Comparison of ENCODE assay signal across 20 cellular contexts in the genomic region with DNA sequence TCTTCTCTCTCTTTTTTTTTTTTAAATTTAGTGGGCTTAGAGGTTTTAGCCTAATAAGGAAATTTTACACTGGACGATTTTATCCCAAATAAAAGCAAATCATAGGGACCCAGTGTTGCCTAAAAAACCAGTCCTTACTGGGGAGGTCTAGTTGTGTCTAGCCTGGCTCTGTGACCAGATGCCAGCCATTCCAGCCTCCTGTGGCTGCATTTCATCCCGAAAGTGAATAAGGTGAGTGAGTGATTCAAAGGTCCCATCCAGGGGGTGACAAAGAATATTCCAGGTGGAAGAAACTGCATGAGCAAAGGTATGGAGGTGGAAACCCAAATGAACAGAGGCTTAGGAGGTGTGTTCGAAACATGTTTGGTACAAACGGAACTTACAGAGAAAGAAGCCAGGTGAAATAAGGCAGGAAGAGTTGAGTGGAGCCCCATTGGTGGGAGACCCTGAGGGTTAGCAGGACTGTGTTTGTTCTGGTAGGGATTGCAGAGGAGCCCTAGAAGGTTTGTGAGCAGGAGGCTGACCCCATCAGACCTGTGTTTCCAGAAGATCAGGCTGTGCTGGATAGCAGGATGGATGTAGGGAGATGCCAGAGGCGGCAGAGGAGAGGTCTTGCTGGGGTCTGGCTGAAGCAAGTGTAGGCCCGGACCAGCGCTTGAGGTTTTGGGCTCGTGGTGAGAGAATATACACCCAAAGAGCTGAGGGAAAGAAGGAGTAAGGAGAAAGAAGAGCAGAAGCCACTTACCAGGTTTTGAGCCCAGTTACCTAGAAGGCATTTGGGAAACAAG. TPM values are rescaled to one million over a fixed set of nuclear protein-coding genes. Genes with fewer than 3 reads are reported as not detected.
DNase-seq lines count a peak whose midpoint lies in the region; ATAC-seq and TF ChIP-seq lines count a peak whose summit lies in the region.
"Had no signal": no experiment of that assay in that cellular context is flagged by ENCODE, and none has a peak within 500 bp of the region (broad histone marks: within the 10 kb centered on the region; RNA-seq: fewer than 3 reads in every experiment).

No MANE protein-coding gene starts in this region.

- no peak overlapping the region for H3K4me2 ChIP-seq in GM23338

- peak overlapping the region; percentile 67 for H3K27ac ChIP-seq in GM23338 (ENCODE audit: low read depth)
- H3K27ac ChIP-seq in ascending aorta, result peak overlapping the region; percentile 82 to 87
- H3K27ac ChIP-seq in muscle layer of duodenum (ENCODE audit: low read length), result peak overlapping the region; percentile 33
- peak overlapping the region; percentile 90 to 98 (median 96) for H3K27ac ChIP-seq in thyroid gland
- H3K27ac ChIP-seq: prostate gland had no signal

- no peaks in the 10 kb centered on the region for H3K36me3 ChIP-seq in GM23338 (ENCODE audit: insufficient read depth)
- no peaks in the 10 kb centered on the region for H3K36me3 ChIP-seq in ascending aorta
- no peaks in the 10 kb centered on the region for H3K36me3 ChIP-seq in muscle layer of duodenum (ENCODE audit: control insufficient read depth in 1 of 2, insufficient read depth in 2 of 2, low read length in 2 of 2)
- no peaks in the 10 kb centered on the region for H3K36me3 ChIP-seq in thyroid gland
- H3K36me3 ChIP-seq: left lung, prostate gland had no signal

- H3K9me3 ChIP-seq in ascending aorta, result no peaks in the 10 kb centered on the region
- H3K9me3 ChIP-seq in muscle layer of duodenum (ENCODE audit: control insufficient read depth in 1 of 2, low read length in 2 of 2), result no peaks in the 10 kb centered on the region
- no peaks in the 10 kb centered on the region for H3K9me3 ChIP-seq in thyroid gland
- H3K9me3 ChIP-seq: left lung, prostate gland had no signal

- no peak overlapping the region for H2AFZ ChIP-seq in GM23338

- H3F3A ChIP-seq in GM23338 (replicated peaks; ENCODE audit: low read depth), result no peaks in the 10 kb centered on the region

- H3K27ac Mint-ChIP-seq in GM23338, result peak overlapping the region; percentile 73
- no peak overlapping the region for H3K27ac Mint-ChIP-seq in T-helper 2 cell treated with Interferon-gamma antibody and Interleukin-4, amounts not matched to agents 5 μg/mL and 100 μg/mL, for 36 hours
- H3K27ac Mint-ChIP-seq: activated T-helper 2 cell treated with anti-CD3 and anti-CD28 coated beads, Interferon-gamma antibody, Interleukin-2, Interleukin-4, amounts not matched to agents 10 μg/mL and 5 μg/mL and 100 μg/mL, durations not matched to agents 14 hours and 24 hours and 36 hours had no signal

- H3K4me3 Mint-ChIP-seq in GM23338, result no peak overlapping the region
- H3K4me3 Mint-ChIP-seq in T-helper 2 cell treated with Interferon-gamma antibody and Interleukin-4, amounts not matched to agents 5 μg/mL and 100 μg/mL, for 36 hours, result no peak overlapping the region
- H3K4me3 Mint-ChIP-seq: central memory CD8-positive, alpha-beta T cell; naive thymus-derived CD4-positive, alpha-beta T cell had no signal

- TF ChIP-seq CTCF in GM23338 (conservative IDR thresholded peaks at IDR 0.05; ENCODE audit: low read depth in 2 of 2) (no peak), ascending aorta (IDR thresholded peaks at IDR 0.05) (no peak), thyroid gland (IDR thresholded peaks at IDR 0.05) (no peak)

- H3K27me3 ChIP-seq in GM23338 (ENCODE audit: insufficient read depth) (no peaks in the 10 kb centered on the region), ascending aorta (no peaks in the 10 kb centered on the region), muscle layer of duodenum (ENCODE audit: low read depth, low read length) (no peaks in the 10 kb centered on the region), thyroid gland (no peaks in the 10 kb centered on the region)
- H3K27me3 ChIP-seq: left lung had no signal

- peaks cover 4% of the 10 kb centered on the region; the same call in 2 of the 3 replicates for H3K36me3 Mint-ChIP-seq in GM23338 (ENCODE audit: low read depth)
- H3K36me3 Mint-ChIP-seq in T-helper 2 cell treated with Interferon-gamma antibody and Interleukin-4, amounts not matched to agents 5 μg/mL and 100 μg/mL, for 36 hours (ENCODE audit: low read depth), result no peaks in the 10 kb centered on the region

- H3K4me1 ChIP-seq in GM23338 (ENCODE audit: insufficient read depth) (peaks cover 58% of the 10 kb centered on the region), ascending aorta (peaks cover 12 to 68% of the 10 kb centered on the region in 2 donors), muscle layer of duodenum (ENCODE audit: control insufficient read depth in 1 of 2, insufficient read depth in 2 of 2, low read length in 2 of 2) (peaks cover 8 to 63% of the 10 kb centered on the region in 2 donors), thyroid gland (peaks cover 89 to 93% of the 10 kb centered on the region in 2 donors)
- H3K4me1 ChIP-seq: prostate gland had no signal

- H3K4me3 ChIP-seq in GM23338 (no peak overlapping the region), ascending aorta (no peak overlapping the region), muscle layer of duodenum (ENCODE audit: low read depth in 1 of 2, low read length in 2 of 2) (no peak overlapping the region), thyroid gland (replicated peaks in 1 of 3) (no peak overlapping the region)
- H3K4me3 ChIP-seq: left lung, prostate gland had no signal

- no peak for TF ChIP-seq POLR2A in thyroid gland (IDR thresholded peaks at IDR 0.05)

- peaks cover 10% of the 10 kb centered on the region for H3K27me3 Mint-ChIP-seq in GM23338 (ENCODE audit: insufficient read depth, low read depth, poor library complexity)
- H3K27me3 Mint-ChIP-seq in T-helper 2 cell treated with Interferon-gamma antibody and Interleukin-4, amounts not matched to agents 5 μg/mL and 100 μg/mL, for 36 hours (ENCODE audit: low read depth), result no peaks in the 10 kb centered on the region
- H3K27me3 Mint-ChIP-seq: central memory CD8-positive, alpha-beta T cell; naive thymus-derived CD4-positive, alpha-beta T cell had no signal

- H3K4me1 Mint-ChIP-seq in GM23338, result peaks cover 71% of the 10 kb centered on the region
- H3K4me1 Mint-ChIP-seq in T-helper 2 cell treated with Interferon-gamma antibody and Interleukin-4, amounts not matched to agents 5 μg/mL and 100 μg/mL, for 36 hours (ENCODE audit: low read depth), result peaks cover 16% of the 10 kb centered on the region

- intact Hi-C loops in ascending aorta (cut with DNase I) (no loop called here), thyroid gland (cut with DNase I) (no loop called here)

- no peaks in the 10 kb centered on the region for H3K9me2 ChIP-seq in GM23338 (ENCODE audit: insufficient read depth)

- DNase-seq in GM23338 (ENCODE audit: low spot score), result peak; percentile 33
- DNase-seq in ascending aorta (ENCODE audit: low spot score in 2 of 2), result no peak
- peak in 1 of 2 donors; percentile 57 for DNase-seq in thyroid gland
- DNase-seq in NCI-H2029 treated with DMSO at 0.1 percent for 48 hours (lab: John Stamatoyannopoulos, UW), result no peak
- no peak for DNase-seq in T-helper 2 cell treated with Interferon-gamma antibody and Interleukin-4, amounts not matched to agents 5 μg/mL and 100 μg/mL, for 36 hours (ENCODE audit: low spot score)
- DNase-seq: effector memory CD4-positive, alpha-beta T cell; left lung; naive thymus-derived CD4-positive, alpha-beta T cell; NCI-H187; NCI-H446 treated with DMSO at 0.1 percent for 48 hours; SHP77; stimulated activated CD4-positive, alpha-beta T cell treated with anti-CD3 and anti-CD28 coated beads, Interleukin-12 subunit alpha, Interleukin-12 subunit beta, amount 100 ng/mL, for 4 hours; stimulated activated naive CD4-positive, alpha-beta T cell had no signal

- 77% methylated on average over 8 of the region's 8 CpGs for WGBS in thyroid gland, 2 donors

- H3K79me2 ChIP-seq in GM23338 (replicated peaks; ENCODE audit: insufficient read depth), result peaks cover 82% of the 10 kb centered on the region

- peak; percentile 13; the same call in 2 of the 3 replicates for ATAC-seq in GM23338
- no peak for ATAC-seq in HG02970 (IDR thresholded peaks at IDR 0.05; ENCODE audit: low FRiP score, unreplicated experiment)
- ATAC-seq: left lung; naive thymus-derived CD4-positive, alpha-beta T cell had no signal

- peaks cover 3% of the 10 kb centered on the region; the same call in 2 of the 3 replicates for H3K9me3 Mint-ChIP-seq in GM23338
- no peaks in the 10 kb centered on the region for H3K9me3 Mint-ChIP-seq in T-helper 2 cell treated with Interferon-gamma antibody and Interleukin-4, amounts not matched to agents 5 μg/mL and 100 μg/mL, for 36 hours
- H3K9me3 Mint-ChIP-seq: activated T-helper 2 cell treated with anti-CD3 and anti-CD28 coated beads, Interferon-gamma antibody, Interleukin-2, Interleukin-4, amounts not matched to agents 10 μg/mL and 5 μg/mL and 100 μg/mL, durations not matched to agents 14 hours and 24 hours and 36 hours; central memory CD8-positive, alpha-beta T cell; naive thymus-derived CD4-positive, alpha-beta T cell had no signal

- no peaks in the 10 kb centered on the region for H4K20me1 ChIP-seq in GM23338 (replicated peaks; ENCODE audit: insufficient read depth)

RNA-seq across cellular contexts. Expression of a gene that starts 31.6 kb away (rescaled TPM):
- total RNA-seq in GM23338 (2014; rRNA removed; shearing (Covaris generic)), result not detected in 2 replicates
- 1.1 TPM in 1 of 2 replicates, not detected in the other for polyA plus RNA-seq in GM23338 (2016; fragmentation: Nextera tagmentation; extraction: Ambion mirVana)
- total RNA-seq in ascending aorta (not detected), thyroid gland (1 to 10 TPM in 1 of 4 donors, not detected in 3; 2.0 TPM)
- total RNA-seq: activated T-helper 2 cell treated with anti-CD3 and anti-CD28 coated beads, Interferon-gamma antibody, Interleukin-2, Interleukin-4, amounts not matched to agents 10 μg/mL and 5 μg/mL and 100 μg/mL, durations not matched to agents 14 hours and 24 hours and 36 hours; MCF 10A had no signal
- polyA plus RNA-seq: adipose tissue had no signal

Comparison
In these comparisons a context has a peak if more than half of its experiments do, and no peak if none do; other contexts are left out.
1. H3K27ac ChIP-seq: peak in every context shown above with its lines; median percentile 96 in thyroid gland; 84 in ascending aorta; 67 in GM23338; 33 in muscle layer of duodenum.